Comparison of ENCODE assay signal across 8 cellular contexts in genomic region chr7:69564454-69565417, GRCh38. TPM values are rescaled to one million over a fixed set of nuclear protein-coding genes. Genes with fewer than 3 reads are reported as not detected.
DNase-seq lines count a peak whose midpoint lies in the region; ATAC-seq and TF ChIP-seq lines count a peak whose summit lies in the region.

No MANE protein-coding gene starts in this region.

- ATAC-seq in GM18909 (IDR thresholded peaks at IDR 0.05; ENCODE audit: poor library complexity, unreplicated experiment), result peak; percentile 81
- ATAC-seq in HG03460 (IDR thresholded peaks at IDR 0.05; ENCODE audit: unreplicated experiment), result peak; percentile 76
- ATAC-seq in naive thymus-derived CD8-positive, alpha-beta T cell, result no peak
- no peak for ATAC-seq in WTC11

- H3K27me3 Mint-ChIP-seq in naive thymus-derived CD8-positive, alpha-beta T cell, result peaks cover 1 to 10% (median 5%) of the 10 kb centered on the region in 5 donors
- peaks cover 6% of the 10 kb centered on the region; the same call in 1 of the 2 replicates for H3K27me3 Mint-ChIP-seq in WTC11 (ENCODE audit: low read depth)

- H3K4me3 Mint-ChIP-seq in naive thymus-derived CD8-positive, alpha-beta T cell, result no peak overlapping the region
- H3K4me3 Mint-ChIP-seq in WTC11, result no peak overlapping the region

- H3K36me3 Mint-ChIP-seq in naive thymus-derived CD8-positive, alpha-beta T cell, result no peaks in the 10 kb centered on the region
- no peaks in the 10 kb centered on the region for H3K36me3 Mint-ChIP-seq in WTC11

- H3K9me3 Mint-ChIP-seq in naive thymus-derived CD8-positive, alpha-beta T cell, result no peaks in the 10 kb centered on the region
- no peaks in the 10 kb centered on the region for H3K9me3 Mint-ChIP-seq in WTC11

- no peak overlapping the region for H3K27ac Mint-ChIP-seq in naive thymus-derived CD8-positive, alpha-beta T cell
- no peak overlapping the region for H3K27ac Mint-ChIP-seq in WTC11

- no peaks in the 10 kb centered on the region for H3K4me1 Mint-ChIP-seq in naive thymus-derived CD8-positive, alpha-beta T cell
- peaks cover 8% of the 10 kb centered on the region for H3K4me1 Mint-ChIP-seq in WTC11

- TF ChIP-seq CTCF in WTC11 (IDR thresholded peaks at IDR 0.05), result no peak

- DNase-seq in SHP77 treated with DMSO at 0.1 percent for 48 hours (lab: John Stamatoyannopoulos, UW) (peak; percentile 70), medulla oblongata (ENCODE audit: extremely low spot score) (peak; percentile 89), OCI-M1 (lab: John Stamatoyannopoulos, UW) (no peak), WTC11 (ENCODE audit: low spot score) (no peak)
- no peak for DNase-seq in naive thymus-derived CD8-positive, alpha-beta T cell
- DNase-seq in stimulated activated CD8-positive, alpha-beta memory T cell treated with anti-CD3 and anti-CD28 coated beads, Interleukin-4, amount 100 ng/mL, for 48 hours, result no peak

- POLR2A ChIA-PET in naive thymus-derived CD8-positive, alpha-beta T cell (lab: Charles Lee), result no interaction called here
- POLR2A ChIA-PET in WTC11 (lab: Charles Lee), result interaction anchor here (0.7 kb wide), 1 partner anchor 259 kb away, joined by 3 read pairs; no protein-coding TSS in a partner anchor

- CTCF ChIA-PET in WTC11 (lab: Charles Lee), result no interaction called here

TF ChIP-seq in WTC11, 78 proteins besides CTCF, POLR2A, EP300 and RAD21:
- TF ChIP-seq, protein P1, sequence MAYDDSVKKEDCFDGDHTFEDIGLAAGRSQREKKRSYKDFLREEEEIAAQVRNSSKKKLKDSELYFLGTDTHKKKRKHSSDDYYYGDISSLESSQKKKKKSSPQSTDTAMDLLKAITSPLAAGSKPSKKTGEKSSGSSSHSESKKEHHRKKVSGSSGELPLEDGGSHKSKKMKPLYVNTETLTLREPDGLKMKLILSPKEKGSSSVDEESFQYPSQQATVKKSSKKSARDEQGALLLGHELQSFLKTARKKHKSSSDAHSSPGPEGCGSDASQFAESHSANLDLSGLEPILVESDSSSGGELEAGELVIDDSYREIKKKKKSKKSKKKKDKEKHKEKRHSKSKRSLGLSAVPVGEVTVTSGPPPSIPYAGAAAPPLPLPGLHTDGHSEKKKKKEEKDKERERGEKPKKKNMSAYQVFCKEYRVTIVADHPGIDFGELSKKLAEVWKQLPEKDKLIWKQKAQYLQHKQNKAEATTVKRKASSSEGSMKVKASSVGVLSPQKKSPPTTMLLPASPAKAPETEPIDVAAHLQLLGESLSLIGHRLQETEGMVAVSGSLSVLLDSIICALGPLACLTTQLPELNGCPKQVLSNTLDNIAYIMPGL (CRISPR knock-in tag; IDR thresholded peaks at IDR 0.05), result no peak

RNA-seq across cellular contexts. Expression of gene AUTS2, which starts 33.5 kb away (rescaled TPM):
- 1 to 10 TPM; 3.0 to 3.8 TPM for total RNA-seq in naive thymus-derived CD8-positive, alpha-beta T cell
- 1 to 10 TPM in 2 of 3 donors, under 1 TPM in 1; 0.36 to 4.6 (median 1.4) TPM for polyA plus RNA-seq in naive thymus-derived CD8-positive, alpha-beta T cell
- 49.6 to 50.8 TPM (median 50.0 TPM) in 3 replicates for total RNA-seq in WTC11 (2021)

Comparison
In these comparisons a context has a peak if more than half of its experiments do, and no peak if none do; other contexts are left out.
1. ATAC-seq: peak in GM18909 (single experiment) and HG03460 (single experiment); none in naive thymus-derived CD8-positive, alpha-beta T cell (0 of 2) and WTC11 (single experiment).
2. DNase-seq: peak in SHP77 treated with DMSO at 0.1 percent for 48 hours (single experiment) and medulla oblongata (single experiment); none in OCI-M1 (single experiment), naive thymus-derived CD8-positive, alpha-beta T cell (0 of 10), stimulated activated CD8-positive, alpha-beta memory T cell treated with anti-CD3 and anti-CD28 coated beads, Interleukin-4, amount 100 ng/mL, for 48 hours (single experiment) and WTC11 (single experiment).
3. RNA of gene AUTS2, which starts 33.5 kb away (total RNA-seq): 49.6 to 50.8 TPM in WTC11; 3.0 to 3.8 TPM in naive thymus-derived CD8-positive, alpha-beta T cell; every median in the first group is over 10 times any median in the second.